Comparison of ENCODE assay signal across 13 cellular contexts in the genomic region with DNA sequence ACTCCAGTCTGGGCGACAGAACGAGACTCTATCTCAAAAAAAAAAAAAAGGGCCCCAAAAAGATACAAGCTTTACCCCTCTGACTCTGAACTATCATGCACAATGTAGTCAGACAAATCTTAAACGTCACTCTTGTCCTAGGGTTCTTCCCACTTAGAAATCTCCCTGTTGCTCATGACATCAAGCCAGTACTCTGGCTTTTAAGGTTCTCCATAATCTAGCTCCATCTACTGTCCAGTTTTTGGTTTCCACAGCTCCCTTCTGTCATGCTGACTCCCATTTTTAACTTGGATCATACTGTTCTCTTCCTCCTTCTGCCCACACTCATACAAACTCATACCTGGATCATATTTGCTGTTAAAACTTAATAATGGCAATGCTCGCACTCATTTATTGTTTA.
DNase-seq lines count a peak whose midpoint lies in the region; ATAC-seq, FAIRE-seq and TF ChIP-seq lines count a peak whose summit lies in the region.
"Had no signal": no experiment of that assay in that cellular context is flagged by ENCODE, and none has a peak within 500 bp of the region (broad histone marks: within the 10 kb centered on the region; RNA-seq: fewer than 3 reads in every experiment).

No MANE protein-coding gene starts in this region.

- peak; percentile 64 to 79 for TF ChIP-seq RAD21 in liver (IDR thresholded peaks at IDR 0.05)

- no peak overlapping the region for H3K9ac ChIP-seq in liver (ENCODE audit: low read depth in 1 of 2, low read length in 2 of 2)

- ATAC-seq in HG03460 (IDR thresholded peaks at IDR 0.05; ENCODE audit: unreplicated experiment) = no peak
- no peak for ATAC-seq in GM18870 (IDR thresholded peaks at IDR 0.05; ENCODE audit: unreplicated experiment)
- ATAC-seq: lower lobe of right lung had no signal

- H3K4me3 ChIP-seq in astrocyte of the cerebellum (ENCODE audit: low read depth, low read length) = no peak overlapping the region
- H3K4me3 ChIP-seq in liver (ENCODE audit: low read depth in 1 of 3, low read length in 3 of 3) = no peak overlapping the region
- H3K4me3 ChIP-seq: lower lobe of right lung had no signal

- in situ Hi-C loops in astrocyte of the cerebellum (cut with HindIII; ENCODE audit: low sequenced_read_pairs) = no loop called here

- no peaks in the 10 kb centered on the region for H3K4me1 ChIP-seq in liver (ENCODE audit: control insufficient read depth in 4 of 4, insufficient read depth in 4 of 4, low read length in 3 of 4)
- H3K4me1 ChIP-seq: lower lobe of right lung had no signal

- DNase-seq in DMS114 treated with DMSO at 0.1 percent for 48 hours (lab: John Stamatoyannopoulos, UW; ENCODE audit: unreplicated experiment) = peak; percentile 45
- DNase-seq in astrocyte of the cerebellum (ENCODE audit: low read depth) = no peak
- no peak for DNase-seq in GM19239 (ENCODE audit: insufficient read length, low spot score)
- DNase-seq in NCI-H2029 treated with DMSO at 0.1 percent for 48 hours (lab: John Stamatoyannopoulos, UW) = no peak
- DNase-seq: effector CD8-positive, alpha-beta T cell; HCEC 1CT; lower lobe of right lung; substantia nigra had no signal

- TF ChIP-seq CTCF in LNCAP (IDR thresholded peaks at IDR 0.05) = peak; percentile 40
- TF ChIP-seq CTCF in astrocyte of the cerebellum (IDR thresholded peaks at IDR 0.05; ENCODE audit: low read depth, low read length, missing control alignments) = peak; percentile 21
- peak; percentile 14 for TF ChIP-seq CTCF in liver (IDR thresholded peaks at IDR 0.05; ENCODE audit: low read depth, low read length, missing input control)

- H3K27me3 ChIP-seq in liver (ENCODE audit: control insufficient read depth in 4 of 4, insufficient read depth in 4 of 4, low read length in 3 of 4) = no peaks in the 10 kb centered on the region

- no peaks in the 10 kb centered on the region for H3K9me3 ChIP-seq in liver (ENCODE audit: control insufficient read depth in 4 of 4, low read length in 3 of 4)
- H3K9me3 ChIP-seq: lower lobe of right lung had no signal

- no peak overlapping the region for H3K27ac ChIP-seq in liver (ENCODE audit: low read depth in 1 of 2, low read length in 2 of 2)
- H3K27ac ChIP-seq: lower lobe of right lung had no signal

- FAIRE-seq in GM19239 (lab: Jason Lieb, UNC) = no peak
- FAIRE-seq: GM12892 had no signal

- WGBS in liver = 85% methylated on average over 4 of the region's 4 CpGs

- no peaks in the 10 kb centered on the region for H3K36me3 ChIP-seq in liver (ENCODE audit: control insufficient read depth in 4 of 4, insufficient read depth in 3 of 4, low read depth in 1 of 4, low read length in 3 of 4)
- H3K36me3 ChIP-seq: lower lobe of right lung had no signal

TF ChIP-seq in liver, 16 proteins besides CTCF, POLR2A, EP300 and RAD21:
- no peak for TF ChIP-seq TAF1 (conservative IDR thresholded peaks at IDR 0.05)
- TF ChIP-seq, protein P1, sequence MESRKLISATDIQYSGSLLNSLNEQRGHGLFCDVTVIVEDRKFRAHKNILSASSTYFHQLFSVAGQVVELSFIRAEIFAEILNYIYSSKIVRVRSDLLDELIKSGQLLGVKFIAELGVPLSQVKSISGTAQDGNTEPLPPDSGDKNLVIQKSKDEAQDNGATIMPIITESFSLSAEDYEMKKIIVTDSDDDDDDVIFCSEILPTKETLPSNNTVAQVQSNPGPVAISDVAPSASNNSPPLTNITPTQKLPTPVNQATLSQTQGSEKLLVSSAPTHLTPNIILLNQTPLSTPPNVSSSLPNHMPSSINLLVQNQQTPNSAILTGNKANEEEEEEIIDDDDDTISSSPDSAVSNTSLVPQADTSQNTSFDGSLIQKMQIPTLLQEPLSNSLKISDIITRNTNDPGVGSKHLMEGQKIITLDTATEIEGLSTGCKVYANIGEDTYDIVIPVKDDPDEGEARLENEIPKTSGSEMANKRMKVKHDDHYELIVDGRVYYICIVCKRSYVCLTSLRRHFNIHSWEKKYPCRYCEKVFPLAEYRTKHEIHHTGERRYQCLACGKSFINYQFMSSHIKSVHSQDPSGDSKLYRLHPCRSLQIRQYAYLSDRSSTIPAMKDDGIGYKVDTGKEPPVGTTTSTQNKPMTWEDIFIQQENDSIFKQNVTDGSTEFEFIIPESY (IDR thresholded peaks at IDR 0.05) = no peak
